Comparison of ENCODE assay signal across 27 cellular contexts in the genomic region with DNA sequence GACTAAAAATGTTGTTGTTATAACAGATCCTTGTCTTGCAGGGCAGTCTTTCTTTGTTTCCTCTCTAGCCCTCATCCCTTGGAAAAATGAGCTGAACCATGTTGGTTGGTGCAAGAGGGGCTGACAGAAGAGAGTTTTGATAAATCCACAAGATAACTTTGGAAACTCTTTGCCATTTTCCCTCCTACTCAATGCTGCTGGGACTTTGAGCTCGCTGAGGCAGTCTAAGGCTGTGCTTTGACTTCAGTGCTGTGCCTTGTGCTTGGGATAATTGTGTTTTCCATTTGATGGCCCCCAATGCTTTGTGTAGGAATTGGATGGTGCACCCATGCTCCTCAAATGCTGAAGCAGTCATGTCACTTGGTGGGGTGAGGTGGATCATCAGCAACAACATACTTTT. TPM values are rescaled to one million over a fixed set of nuclear protein-coding genes. Genes with fewer than 3 reads are reported as not detected.
DNase-seq lines count a peak whose midpoint lies in the region; ATAC-seq, FAIRE-seq and TF ChIP-seq lines count a peak whose summit lies in the region.
"Had no signal": no experiment of that assay in that cellular context is flagged by ENCODE, and none has a peak within 500 bp of the region (broad histone marks: within the 10 kb centered on the region; RNA-seq: fewer than 3 reads in every experiment).

No MANE protein-coding gene starts in this region.

- FAIRE-seq in K562 (lab: Jason Lieb, UNC) = no peak
- FAIRE-seq: A204.1, GM12878, GM12892, GM19239 had no signal

- TF ChIP-seq POLR2A in K562 (conservative IDR thresholded peaks at IDR 0.05) = no peak

- H3K27ac ChIP-seq in HEK293 (ENCODE audit: extremely low read depth, low read depth, low read length) (no peak overlapping the region), K562 (ENCODE audit: extremely low read depth, low read depth, low read length) (no peak overlapping the region), neutrophil (peak overlapping the region; percentile 57)
- H3K27ac ChIP-seq: BLaER1 had no signal

- no peaks in the 10 kb centered on the region for H3K9me1 ChIP-seq in K562 (ENCODE audit: control insufficient read depth, insufficient read depth, low read length)

- H3K27ac Mint-ChIP-seq in activated naive CD4-positive, alpha-beta T cell treated with anti-CD3 and anti-CD28 coated beads, Interleukin-2, amount 50 U/mL, for 72 hours = no peak overlapping the region
- H3K27ac Mint-ChIP-seq: CD14-positive monocyte; CD4-positive, alpha-beta memory T cell; CD4-positive, CD25-positive, alpha-beta regulatory T cell; CD8-positive, alpha-beta memory T cell had no signal

- H3K4me1 ChIP-seq in HEK293 (ENCODE audit: control insufficient read depth, insufficient read depth, low read length) (peaks cover 16% of the 10 kb centered on the region), K562 (replicated peaks in 1 of 2; ENCODE audit: control insufficient read depth in 2 of 2, insufficient read depth in 2 of 2, low read length in 2 of 2) (no peaks in the 10 kb centered on the region), neutrophil (ENCODE audit: control insufficient read depth in 1 of 2, insufficient read depth in 1 of 2, low read depth in 1 of 2, low read length in 1 of 2) (peaks cover 28 to 36% of the 10 kb centered on the region in 2 experiments)
- H3K4me1 ChIP-seq: BE2C had no signal

- intact Hi-C loops in K562 (cut with micrococcal nuclease) = no loop called here
- intact Hi-C loops in head of caudate nucleus (cut with DNase I) = no loop called here

- no TSS peak for BruUV-seq in K562 (replicated peaks; lab: Mats Ljungman, UMichigan)

- no peak for TF ChIP-seq RAD21 in K562 (CRISPR knock-in tag; conservative IDR thresholded peaks at IDR 0.05 in 1 of 2, IDR thresholded peaks at IDR 0.05 in 1 of 2)

- POLR2A ChIA-PET in HEK293 (lab: Yijun Ruan, JAX) = no interaction called here
- POLR2A ChIA-PET in K562 (lab: Yijun Ruan, JAX) = interaction anchor here (1.5 kb wide), 1 partner anchor 9 kb away, joined by 3 read pairs; no protein-coding TSS in a partner anchor

- DNase-seq in K562 (ENCODE audit: extremely low read depth in 1 of 4, low spot score in 3 of 4) = no peak
- no peak for DNase-seq in GM13976 (ENCODE audit: low spot score)
- DNase-seq in head of caudate nucleus = no peak
- no peak for DNase-seq in activated naive CD4-positive, alpha-beta T cell treated with anti-CD3 and anti-CD28 coated beads, Interleukin-2, amount 50 U/mL, for 72 hours (ENCODE audit: low spot score in 2 of 2)
- DNase-seq: 8988T; ACHN; BE2C; C1 segment of cervical spinal cord; CD4-positive, alpha-beta memory T cell; CD4-positive, CD25-positive, alpha-beta regulatory T cell; CD8-positive, alpha-beta memory T cell; COR-L47; DMS 273 treated with DMSO at 0.1 percent for 48 hours; DMS53; DMS79; DND-41; EL; GDM1 had no signal

- ATAC-seq in K562 = no peak
- no peak for ATAC-seq in activated naive CD4-positive, alpha-beta T cell treated with anti-CD3 and anti-CD28 coated beads, Interleukin-2, amount 50 U/mL, for 72 hours
- ATAC-seq: GM12878 had no signal

- TF ChIP-seq CTCF in HEK293 (tag by site-specific recombination; IDR thresholded peaks at IDR 0.05) (no peak), K562 (IDR thresholded peaks at IDR 0.05 in 2 of 3, conservative IDR thresholded peaks at IDR 0.05 in 1 of 3; ENCODE audit: insufficient read depth in 2 of 3, low read depth in 1 of 3, low read length in 3 of 3) (no peak), neutrophil (IDR thresholded peaks at IDR 0.05) (no peak), GM13976 (IDR thresholded peaks at IDR 0.05; ENCODE audit: borderline replicate concordance, control extremely low read depth, extremely low read depth, insufficient read depth, missing control alignments) (no peak)

- peaks cover 0 to 4% of the 10 kb centered on the region in 2 donors for H3K36me3 Mint-ChIP-seq in activated naive CD4-positive, alpha-beta T cell treated with anti-CD3 and anti-CD28 coated beads, Interleukin-2, amount 50 U/mL, for 72 hours
- H3K36me3 Mint-ChIP-seq: CD4-positive, alpha-beta memory T cell; CD8-positive, alpha-beta memory T cell had no signal

- TF ChIP-seq EP300 in K562 (IDR thresholded peaks at IDR 0.05; ENCODE audit: low read length) = no peak

- H2AFZ ChIP-seq in K562 (ENCODE audit: low read depth, low read length) = no peak overlapping the region

- no peak overlapping the region for H3K4me2 ChIP-seq in K562 (ENCODE audit: insufficient read depth, low read length)
- H3K4me2 ChIP-seq: BLaER1 had no signal

- CTCF ChIA-PET in HEK293 (lab: Yijun Ruan, JAX) (interaction anchor here (0.7 kb wide), 1 partner anchor 16 kb away, joined by 3 read pairs; no protein-coding TSS in a partner anchor), K562 (lab: Yijun Ruan, JAX; ENCODE audit: low intra/inter-chr PET ratio) (no interaction called here)

- H3K9me3 ChIP-seq in HEK293 (ENCODE audit: control insufficient read depth, insufficient read depth, low read depth, low read length) = no peaks in the 10 kb centered on the region
- H3K9me3 ChIP-seq in K562 (replicated peaks; ENCODE audit: control insufficient read depth, insufficient read depth, low read depth, low read length) = no peaks in the 10 kb centered on the region
- no peaks in the 10 kb centered on the region for H3K9me3 ChIP-seq in neutrophil
- H3K9me3 ChIP-seq: BE2C, BLaER1 had no signal

- H3K4me3 ChIP-seq in HEK293 (ENCODE audit: low read depth, low read length) = no peak overlapping the region
- H3K4me3 ChIP-seq in K562 = no peak overlapping the region
- H3K4me3 ChIP-seq in neutrophil (ENCODE audit: low read depth in 1 of 2, low read length in 1 of 2) = no peak overlapping the region
- H3K4me3 ChIP-seq: BLaER1, GM12878 had no signal

- in situ Hi-C loops in K562 (cut with MboI) (no loop called here), GM13976 (cut with MboI; ENCODE audit: low sequenced_read_pairs, unreplicated experiment) (no loop called here)

- H3K36me3 ChIP-seq in HEK293 (ENCODE audit: control insufficient read depth in 2 of 2, insufficient read depth in 1 of 2, low read length in 2 of 2) (no peaks in the 10 kb centered on the region), K562 (ENCODE audit: control insufficient read depth, insufficient read depth, low read length) (no peaks in the 10 kb centered on the region), neutrophil (no peaks in the 10 kb centered on the region)
- H3K36me3 ChIP-seq: BE2C, BLaER1 had no signal

- no peaks in the 10 kb centered on the region for H3K9me3 Mint-ChIP-seq in activated naive CD4-positive, alpha-beta T cell treated with anti-CD3 and anti-CD28 coated beads, Interleukin-2, amount 50 U/mL, for 72 hours

- H3K9ac ChIP-seq in K562 (ENCODE audit: insufficient read depth in 1 of 2, low read depth in 2 of 2, low read length in 2 of 2) = no peak overlapping the region
- H3K9ac ChIP-seq: BLaER1 had no signal

- H3K79me2 ChIP-seq in K562 (ENCODE audit: control insufficient read depth, insufficient read depth, low read length) = no peaks in the 10 kb centered on the region

- 0% methylated on average over 1 of the region's 1 CpG for WGBS in K562 (ENCODE audit: insufficient coverage, low coverage, missing lambda C conversion rate)

- H3K27me3 ChIP-seq in K562 (ENCODE audit: control insufficient read depth in 2 of 2, insufficient read depth in 2 of 2, low read length in 2 of 2) (no peaks in the 10 kb centered on the region), neutrophil (no peaks in the 10 kb centered on the region)
- H3K27me3 ChIP-seq: BE2C, BLaER1 had no signal

- H4K20me1 ChIP-seq in K562 (replicated peaks; ENCODE audit: control insufficient read depth, insufficient read depth, low read length) = no peaks in the 10 kb centered on the region
- H4K20me1 ChIP-seq: BLaER1 had no signal

TF ChIP-seq in HEK293, 187 proteins besides CTCF, POLR2A, EP300 and RAD21 (continues in another document):
- TF ChIP-seq ZNF658 (tag by site-specific recombination; IDR thresholded peaks at IDR 0.05) = no peak

RNA-seq across cellular contexts. Expression of gene ST6GALNAC3, which starts 31.7 kb away (rescaled TPM):
- total RNA-seq in K562 (2011; cell fraction: chromatin; rRNA removed; ENCODE audit: low replicate concordance) = not detected in 2 replicates
- total RNA-seq in K562 (2011; cell fraction: nucleolus; rRNA removed) = not detected in 2 replicates
- total RNA-seq in K562 (2011; cell fraction: nucleoplasm; rRNA removed) = not detected in 2 replicates
- total RNA-seq in K562 (2014; rRNA removed) (not detected in 2 replicates), K562 (2014; rRNA removed; fragmentation: Illumina TruSeq; extraction: Trizol) (0.18 and 0.19 TPM in 2 replicates), K562 (2015; rRNA removed; fragmentation: Illumina TruSeq; extraction: Trizol) (0.04 TPM in 1 of 2 replicates, not detected in the other), K562 (2021) (0.29 and 0.31 TPM in 2 replicates)
- polyA plus RNA-seq in K562 (2011; rRNA removed) (not detected in 2 replicates), K562 (2014; fragmentation: Illumina TruSeq; extraction: Trizol) (not detected in 2 replicates), K562 (2014; fragmentation: Nextera tagmentation; extraction: Ambion mirVana) (not detected), K562 (2014; rRNA removed) (not detected in 2 replicates)
- not detected in 2 replicates for polyA plus RNA-seq in K562 (2011; cell fraction: cytosol; rRNA removed)
- polyA plus RNA-seq in K562 (2011; cell fraction: nucleus; rRNA removed) = not detected in 2 replicates
- polyA plus RNA-seq in K562 (2012) = 0.44 TPM in 1 of 2 replicates, not detected in the other
- not detected in 2 replicates for polyA minus RNA-seq in K562 (2011; rRNA and poly(A)+ RNA removed)
- polyA minus RNA-seq in K562 (2011; cell fraction: cytosol; rRNA and poly(A)+ RNA removed) = not detected in 2 replicates
- polyA minus RNA-seq in K562 (2011; cell fraction: nucleus; rRNA and poly(A)+ RNA removed) = not detected in 2 replicates
- total RNA-seq in activated naive CD4-positive, alpha-beta T cell treated with anti-CD3 and anti-CD28 coated beads, Interleukin-2, amount 50 U/mL, for 72 hours = 1 to 10 TPM; 1.4 to 3.8 TPM
- total RNA-seq: G401 had no signal

Comparison
In these comparisons a context has a peak if more than half of its experiments do, and no peak if none do; other contexts are left out.
1. Of the 44 proteins assayed by ChIP-seq in both K562 and HEK293: peak only in K562: none; only in HEK293: none; in both: PRDM10; in neither: 43.